33 cellular contexts compared by ENCODE assay signal in the genomic region with DNA sequence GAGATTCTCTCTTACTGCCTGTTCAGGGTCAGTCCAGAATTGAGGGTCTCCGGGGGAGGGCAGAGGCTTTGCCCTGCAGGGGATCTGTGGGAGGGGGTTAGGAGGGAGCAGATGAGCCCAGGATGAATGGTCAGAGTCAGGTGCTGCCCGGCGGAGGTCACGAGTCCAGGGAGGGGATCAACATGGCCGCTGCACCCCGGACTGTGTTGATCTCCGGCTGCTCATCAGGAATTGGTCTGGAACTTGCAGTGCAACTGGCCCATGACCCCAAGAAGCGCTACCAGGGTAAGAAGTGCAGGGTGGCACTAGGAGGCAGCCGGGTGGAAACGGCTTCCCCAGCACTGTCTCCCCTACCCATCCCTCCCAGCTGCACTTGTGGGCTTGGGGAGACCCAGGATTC. TPM values are rescaled to one million over a fixed set of nuclear protein-coding genes. Genes with fewer than 3 reads are reported as not detected.
"Had no signal": no experiment of that assay in that cellular context is flagged by ENCODE, and none has a peak within 500 bp of the region (broad histone marks: within the 10 kb centered on the region; RNA-seq: fewer than 3 reads in every experiment).

A gene with protein sequence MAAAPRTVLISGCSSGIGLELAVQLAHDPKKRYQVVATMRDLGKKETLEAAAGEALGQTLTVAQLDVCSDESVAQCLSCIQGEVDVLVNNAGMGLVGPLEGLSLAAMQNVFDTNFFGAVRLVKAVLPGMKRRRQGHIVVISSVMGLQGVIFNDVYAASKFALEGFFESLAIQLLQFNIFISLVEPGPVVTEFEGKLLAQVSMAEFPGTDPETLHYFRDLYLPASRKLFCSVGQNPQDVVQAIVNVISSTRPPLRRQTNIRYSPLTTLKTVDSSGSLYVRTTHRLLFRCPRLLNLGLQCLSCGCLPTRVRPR (plus strand): TSS at position 168 of the 400 bp plus-strand sequence. CDS start 15 bp downstream, at position 183.

- H3K36me3 Mint-ChIP-seq: brain, WTC11 had no signal

- ATAC-seq: activated CD4-positive, alpha-beta T cell treated with anti-CD3 and anti-CD28 coated beads for 36 hours; activated CD4-positive, CD25-positive, alpha-beta regulatory T cell treated with anti-CD3 and anti-CD28 coated beads, Interleukin-2, amount 50 U/mL, for 24 hours; activated CD8-positive, alpha-beta T cell treated with anti-CD3 and anti-CD28 coated beads, Interleukin-2, amount 10 ng/mL, durations not matched to agents 7 days and 5 days; activated naive CD4-positive, alpha-beta T cell treated with anti-CD3 and anti-CD28 coated beads, Interleukin-2, amount 50 U/mL, for 72 hours; activated T-cell treated with anti-CD3 and anti-CD28 coated beads, Interleukin-2, amount 50 U/mL, for 4 hours; WTC11 had no signal

- H3K27ac ChIP-seq: PC-9, SJSA1 had no signal

- H3K4me3 ChIP-seq: MG63, PC-9, SJSA1 had no signal

- H3K36me3 ChIP-seq: MG63, SJSA1 had no signal

- DNase-seq: activated CD4-positive, alpha-beta T cell treated with anti-CD3 and anti-CD28 coated beads for 36 hours; activated CD4-positive, alpha-beta T cell treated with anti-CD3 and anti-CD28 coated beads, Interleukin-2, amount 10 ng/mL, durations not matched to agents 7 days and 5 days; activated CD4-positive, alpha-beta T cell treated with anti-CD3 and anti-CD28 coated beads, Interleukin-2, amount 50 U/mL, for 48 hours; activated CD8-positive, alpha-beta T cell treated with anti-CD3 and anti-CD28 coated beads, Interleukin-2, amount 10 ng/mL, durations not matched to agents 7 days and 5 days; activated gamma-delta T cell treated with Interleukin-2 at 50 U/mL for 16 hours; activated naive CD4-positive, alpha-beta T cell treated with anti-CD3 and anti-CD28 coated beads for 36 hours; activated T-cell treated with anti-CD3 and anti-CD28 coated beads, Interleukin-2, amount 50 U/mL, for 4 hours; anterior cingulate cortex; central memory CD4-positive, alpha-beta T cell; Kasumi-1; KG1; MG63; NCI-H1092; NCI-H1436 treated with DMSO at 0.1 percent for 48 hours; NCI-H1694 treated with DMSO at 0.1 percent for 48 hours; NCI-H2029; NCI-H345; NCI-H524 treated with DMSO at 0.1 percent for 48 hours; PC-9; SHP77 treated with DMSO at 0.1 percent for 48 hours; SW 1271; T-helper 1 cell; T1000 had no signal

- H3K4me3 Mint-ChIP-seq: activated CD4-positive, alpha-beta T cell treated with anti-CD3 and anti-CD28 coated beads for 36 hours; activated CD4-positive, alpha-beta T cell treated with anti-CD3 and anti-CD28 coated beads, Interleukin-2, amount 10 ng/mL, durations not matched to agents 7 days and 5 days; activated CD8-positive, alpha-beta T cell treated with anti-CD3 and anti-CD28 coated beads, Interleukin-2, amount 10 ng/mL, durations not matched to agents 7 days and 5 days; activated naive CD4-positive, alpha-beta T cell treated with anti-CD3 and anti-CD28 coated beads for 36 hours; activated T-cell treated with anti-CD3 and anti-CD28 coated beads, Interleukin-2, amount 50 U/mL, for 4 hours; activated T-helper 1 cell treated with anti-CD3 and anti-CD28 coated beads, Interleukin-12 subunit alpha, Interleukin-12 subunit beta, Interleukin-2, Interleukin-4 antibody, amounts not matched to agents 30 ng/mL and 10 ng/mL and 1 ng/mL, durations not matched to agents 14 hours and 24 hours and 36 hours; WTC11 had no signal

- H3K9me3 ChIP-seq: MG63, SJSA1 had no signal

- H3K27ac Mint-ChIP-seq: activated CD4-positive, alpha-beta T cell treated with anti-CD3 and anti-CD28 coated beads for 36 hours; activated CD4-positive, alpha-beta T cell treated with anti-CD3 and anti-CD28 coated beads, Interleukin-2, amount 10 ng/mL, durations not matched to agents 7 days and 5 days; activated CD8-positive, alpha-beta T cell treated with anti-CD3 and anti-CD28 coated beads, Interleukin-2, amount 10 ng/mL, durations not matched to agents 7 days and 5 days; activated naive CD4-positive, alpha-beta T cell treated with anti-CD3 and anti-CD28 coated beads for 36 hours; activated naive CD4-positive, alpha-beta T cell treated with anti-CD3 and anti-CD28 coated beads, Interleukin-2, amount 50 U/mL, for 72 hours; activated T-helper 1 cell treated with anti-CD3 and anti-CD28 coated beads, Interleukin-12 subunit alpha, Interleukin-12 subunit beta, Interleukin-2, Interleukin-4 antibody, amounts not matched to agents 30 ng/mL and 10 ng/mL and 1 ng/mL, durations not matched to agents 14 hours and 24 hours and 36 hours; WTC11 had no signal

RNA-seq across cellular contexts. Expression of the gene that starts here (rescaled TPM):
- total RNA-seq: activated CD4-positive, alpha-beta T cell treated with anti-CD3 and anti-CD28 coated beads for 36 hours; activated CD4-positive, alpha-beta T cell treated with anti-CD3 and anti-CD28 coated beads, Interleukin-2, amount 10 ng/mL, durations not matched to agents 7 days and 5 days; activated CD8-positive, alpha-beta T cell treated with anti-CD3 and anti-CD28 coated beads, Interleukin-2, amount 10 ng/mL, durations not matched to agents 7 days and 5 days; activated naive CD4-positive, alpha-beta T cell treated with anti-CD3 and anti-CD28 coated beads for 36 hours; activated naive CD4-positive, alpha-beta T cell treated with anti-CD3 and anti-CD28 coated beads, Interleukin-2, amount 50 U/mL, for 72 hours; activated T-cell treated with anti-CD3 and anti-CD28 coated beads, Interleukin-2, amount 50 U/mL, for 4 hours; activated T-helper 1 cell treated with anti-CD3 and anti-CD28 coated beads, Interleukin-12 subunit alpha, Interleukin-12 subunit beta, Interleukin-2, Interleukin-4 antibody, amounts not matched to agents 30 ng/mL and 10 ng/mL and 1 ng/mL, durations not matched to agents 14 hours and 24 hours and 36 hours; bronchial epithelial cell; cerebellum; NCI-H460; PC-9; SJSA1; T-helper 2 cell treated with Interferon-gamma antibody and Interleukin-4, amounts not matched to agents 100 ng/mL and 5 ng/mL, for 36 hours; WTC11 had no signal
